8 cellular contexts compared by ENCODE assay signal in genomic region chr3:40452562-40452875, GRCh38. TPM values are rescaled to one million over a fixed set of nuclear protein-coding genes. Genes with fewer than 3 reads are reported as not detected.
DNase-seq lines count a peak whose midpoint lies in the region; ATAC-seq and TF ChIP-seq lines count a peak whose summit lies in the region.

No MANE protein-coding gene starts in this region.

- POLR2A ChIA-PET in CD4-positive, alpha-beta memory T cell (lab: Charles Lee; ENCODE audit: partially characterized antibody), result interaction anchor here (0.8 to 3.3 kb wide), 12 partner anchors 12 to 1562 kb away, joined by 3 to 38 read pairs (median 11); partner anchors contain the start of genes CTNNB1, EIF1B, ZNF619 and ZNF620
- POLR2A ChIA-PET in OCI-LY7 (lab: Charles Lee), result interaction anchor here (0.6 to 2.5 kb wide), 5 partner anchors 9 to 172 kb away, joined by 3 to 7 read pairs (median 3); partner anchors contain the start of gene ZNF621

- peaks cover 5% of the 10 kb centered on the region for H3K36me3 ChIP-seq in CD4-positive, alpha-beta memory T cell (ENCODE audit: insufficient read depth, low read length)
- peaks cover 2% of the 10 kb centered on the region for H3K36me3 ChIP-seq in OCI-LY7 (ENCODE audit: insufficient read depth, low read length)
- H3K36me3 ChIP-seq in neutrophil, result no peaks in the 10 kb centered on the region

- in situ Hi-C loops in ACHN (cut with HindIII; ENCODE audit: low pct_ligation_motif_present, low pct_unique_long_range_greater_than_20kb, low sequenced_read_pairs), result no loop called here

- CTCF ChIA-PET in CD4-positive, alpha-beta memory T cell (lab: Charles Lee; ENCODE audit: partially characterized antibody), result interaction anchor here (1.0 to 2.7 kb wide), 4 partner anchors 31 to 144 kb away, joined by 3 to 10 read pairs (median 6); partner anchors contain the start of gene ZNF620
- CTCF ChIA-PET in OCI-LY7 (lab: Charles Lee; ENCODE audit: unreplicated experiment), result no interaction called here

- H3K4me2 ChIP-seq in OCI-LY7 (ENCODE audit: low read length), result peak overlapping the region; percentile 86

- no peak for TF ChIP-seq CTCF in OCI-LY7 (conservative IDR thresholded peaks at IDR 0.05; ENCODE audit: low read length)
- TF ChIP-seq CTCF in epithelial cell of esophagus (IDR thresholded peaks at IDR 0.05; ENCODE audit: insufficient read depth, low read depth, low read length, missing control alignments), result no peak
- no peak for TF ChIP-seq CTCF in neutrophil (IDR thresholded peaks at IDR 0.05)

- peaks cover 0 to 4% (median 0%) of the 10 kb centered on the region in 8 donors for H3K9me3 Mint-ChIP-seq in CD4-positive, alpha-beta memory T cell

- H3K79me2 ChIP-seq in OCI-LY7 (ENCODE audit: insufficient read depth, low read depth, low read length), result peaks cover 11% of the 10 kb centered on the region

- H3K27ac Mint-ChIP-seq in CD4-positive, alpha-beta memory T cell, result peak overlapping the region; percentile 93 to 100 (median 99)

- H3K27me3 ChIP-seq in CD4-positive, alpha-beta memory T cell (ENCODE audit: insufficient read depth, low read length), result no peaks in the 10 kb centered on the region
- H3K27me3 ChIP-seq in neutrophil, result peaks cover 6% of the 10 kb centered on the region

- no TSS peak for BruUV-seq in OCI-LY7 (replicated peaks; lab: Mats Ljungman, UMichigan)

- no peaks in the 10 kb centered on the region for H4K20me1 ChIP-seq in OCI-LY7 (ENCODE audit: insufficient read depth, low read length)

- H3K9me3 ChIP-seq in CD4-positive, alpha-beta memory T cell (ENCODE audit: control insufficient read depth in 1 of 2, low read length in 2 of 2), result no peaks in the 10 kb centered on the region
- H3K9me3 ChIP-seq in OCI-LY7 (ENCODE audit: low read length) (no peaks in the 10 kb centered on the region), neutrophil (no peaks in the 10 kb centered on the region)

- H3K4me1 Mint-ChIP-seq in CD4-positive, alpha-beta memory T cell, result peaks cover 19 to 42% (median 31%) of the 10 kb centered on the region in 4 donors

- H3K36me3 Mint-ChIP-seq in CD4-positive, alpha-beta memory T cell, result peaks cover 0 to 18% of the 10 kb centered on the region in 2 donors

- H3K27ac ChIP-seq in CD4-positive, alpha-beta memory T cell (ENCODE audit: low read depth, low read length), result peak overlapping the region; percentile 93
- H3K27ac ChIP-seq in OCI-LY7 (ENCODE audit: low read depth, low read length, poor library complexity, severe bottlenecking), result peak overlapping the region; percentile 64
- peak overlapping the region; percentile 89 for H3K27ac ChIP-seq in neutrophil

- ATAC-seq in GM21717 (IDR thresholded peaks at IDR 0.05; ENCODE audit: unreplicated experiment) (no peak), HG03378 (IDR thresholded peaks at IDR 0.05; ENCODE audit: unreplicated experiment) (no peak), GM18909 (IDR thresholded peaks at IDR 0.05; ENCODE audit: poor library complexity, unreplicated experiment) (no peak)

- intact Hi-C loops in CD4-positive, alpha-beta memory T cell (cut with micrococcal nuclease), result loop anchor here (2.0 to 10.0 kb wide), 3 partner anchors 746 to 1560 kb away; partner anchors contain the start of genes CTNNB1 and SLC25A38
- intact Hi-C loops in OCI-LY7 (cut with micrococcal nuclease; ENCODE audit: unreplicated experiment), result loop anchor here (2.0 to 10.0 kb wide), 3 partner anchors 126 to 1512 kb away; partner anchors contain the start of genes EIF1B and ULK4

- DNase-seq in CD4-positive, alpha-beta memory T cell, result no peak
- no peak for DNase-seq in OCI-LY7 (ENCODE audit: low spot score)
- no peak for DNase-seq in epithelial cell of esophagus (ENCODE audit: low read depth)
- no peak for DNase-seq in ACHN

- H3K4me1 ChIP-seq in CD4-positive, alpha-beta memory T cell (ENCODE audit: insufficient read depth, low read length), result peaks cover 25% of the 10 kb centered on the region
- H3K4me1 ChIP-seq in OCI-LY7 (ENCODE audit: insufficient read depth, low read length, poor library complexity, severe bottlenecking), result peaks cover 26% of the 10 kb centered on the region
- H3K4me1 ChIP-seq in neutrophil (ENCODE audit: control insufficient read depth in 1 of 2, insufficient read depth in 1 of 2, low read depth in 1 of 2, low read length in 1 of 2), result peaks cover 27 to 29% of the 10 kb centered on the region in 2 experiments

- peak overlapping the region; percentile 80 to 81 for H3K4me3 ChIP-seq in CD4-positive, alpha-beta memory T cell (ENCODE audit: low read length in 2 of 2)
- H3K4me3 ChIP-seq in OCI-LY7 (ENCODE audit: low read depth, low read length, poor library complexity, severe bottlenecking) (peak overlapping the region; percentile 72), epithelial cell of esophagus (ENCODE audit: low read length) (peak overlapping the region; percentile 80), neutrophil (ENCODE audit: low read depth in 1 of 2, low read length in 1 of 2) (peak overlapping the region; percentile 77 to 87)

- no peaks in the 10 kb centered on the region for H3K27me3 Mint-ChIP-seq in CD4-positive, alpha-beta memory T cell

- H3K4me3 Mint-ChIP-seq in CD4-positive, alpha-beta memory T cell, result peak overlapping the region; percentile 88 to 98 (median 94)

- no peaks in the 10 kb centered on the region for H3K9me2 ChIP-seq in OCI-LY7 (ENCODE audit: insufficient read depth, low read length)

- H2AFZ ChIP-seq in OCI-LY7 (ENCODE audit: low read length), result peak overlapping the region; percentile 87

RNA-seq across cellular contexts. Expression of gene RPL14, which starts 4.6 kb away (rescaled TPM):
- total RNA-seq in CD4-positive, alpha-beta memory T cell, result 1,000 to 10,000 TPM; 2,669 to 2,785 TPM
- 1,000 to 10,000 TPM; 1,004 to 1,669 TPM for polyA plus RNA-seq in CD4-positive, alpha-beta memory T cell
- total RNA-seq in OCI-LY7 (2014; rRNA removed; shearing (Covaris generic)), result 943 and 1,275 TPM in 2 replicates
- 2,858 and 3,153 TPM in 2 replicates for total RNA-seq in OCI-LY7 (2022)

RNA-seq across cellular contexts. Expression of gene ZNF619, which starts 24.4 kb away (rescaled TPM):
- total RNA-seq in CD4-positive, alpha-beta memory T cell, result 10 to 100 TPM; 14.0 to 16.6 TPM
- 1 to 10 TPM; 2.3 to 2.9 TPM for polyA plus RNA-seq in CD4-positive, alpha-beta memory T cell
- 0.10 and 0.16 TPM in 2 replicates for total RNA-seq in OCI-LY7 (2014; rRNA removed; shearing (Covaris generic))
- total RNA-seq in OCI-LY7 (2022), result 0.80 and 1.3 TPM in 2 replicates

RNA-seq across cellular contexts. Expression of gene ZNF620, which starts 53.3 kb away (rescaled TPM):
- total RNA-seq in CD4-positive, alpha-beta memory T cell, result 1 to 10 TPM; 3.7 to 3.8 TPM
- polyA plus RNA-seq in CD4-positive, alpha-beta memory T cell, result 1 to 10 TPM; 1.2 to 3.4 TPM
- total RNA-seq in OCI-LY7 (2014; rRNA removed; shearing (Covaris generic)), result not detected in 2 replicates
- 0.27 and 0.65 TPM in 2 replicates for total RNA-seq in OCI-LY7 (2022)

Comparison
In these comparisons a context has a peak if more than half of its experiments do, and no peak if none do; other contexts are left out.
1. RNA of gene ZNF619, which starts 24.4 kb away (total RNA-seq): 14.0 to 16.6 TPM in CD4-positive, alpha-beta memory T cell; 0.10 to 1.3 TPM in OCI-LY7; every median in the first group is over 4 times any median in the second.
2. Peak in every context shown above with its lines, with median percentiles within 50 percentile points of each other: H3K27ac ChIP-seq and H3K4me3 ChIP-seq.